Comparison of ENCODE assay signal across 8 cellular contexts in the genomic region with DNA sequence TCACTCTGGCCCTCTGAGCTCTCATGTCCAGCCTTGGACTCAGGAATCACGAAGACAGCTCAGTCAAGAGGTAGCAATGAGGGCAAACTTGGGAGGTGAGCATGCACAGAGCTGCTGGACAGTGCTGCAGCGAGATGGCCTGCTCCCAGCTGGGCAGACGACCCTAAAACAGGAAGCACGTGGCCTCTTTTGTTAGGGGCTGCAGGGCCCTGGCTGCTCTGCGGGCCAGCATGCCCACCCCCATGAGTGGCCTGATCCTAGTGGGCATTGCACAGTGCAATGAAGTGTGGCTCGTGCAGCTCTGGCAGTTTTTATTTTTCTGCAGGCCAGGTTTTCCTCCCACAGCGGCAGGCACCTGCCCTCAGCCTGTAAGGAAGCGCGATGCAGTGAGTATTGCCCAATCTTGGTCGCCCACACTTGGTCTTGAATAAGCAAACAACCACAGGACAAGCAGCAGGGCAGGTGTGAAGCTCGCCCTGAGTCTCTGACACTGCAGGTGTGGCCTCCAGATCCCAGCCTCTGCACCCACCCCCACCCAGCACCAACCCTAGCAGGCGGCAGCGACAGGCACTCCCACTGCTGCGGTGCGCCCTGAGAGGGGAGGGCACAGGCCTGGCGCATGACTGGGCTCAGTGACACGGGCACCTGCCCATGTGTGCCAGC.
A peak's percentile ranks its signal among the peaks of the same experiment; 100 is the strongest.
DNase-seq lines count a peak whose midpoint lies in the region; ATAC-seq and TF ChIP-seq lines count a peak whose summit lies in the region.

No MANE protein-coding gene starts in this region.

- no peak for TF ChIP-seq CTCF in type B pancreatic cell (conservative IDR thresholded peaks at IDR 0.05)
- no peak for TF ChIP-seq CTCF in vagina (IDR thresholded peaks at IDR 0.05)

- H3K36me3 ChIP-seq in iPS-15b (ENCODE audit: control insufficient read depth, insufficient read depth, low read length) (peaks cover 6% of the 10 kb centered on the region), vagina (no peaks in the 10 kb centered on the region)

- H3K27me3 Mint-ChIP-seq in IgD-negative memory B cell (peaks cover 3% of the 10 kb centered on the region), type B pancreatic cell (no peaks in the 10 kb centered on the region)

- H3K9ac ChIP-seq in iPS-15b (ENCODE audit: low read depth, low read length), result peak overlapping the region; percentile 71

- no peaks in the 10 kb centered on the region for H3K27me3 ChIP-seq in iPS-15b (ENCODE audit: control insufficient read depth, insufficient read depth, low read length)
- no peaks in the 10 kb centered on the region for H3K27me3 ChIP-seq in vagina

- peak; percentile 61 for DNase-seq in activated CD4-positive, alpha-beta T cell treated with anti-CD3 and anti-CD28 coated beads for 48 hours
- DNase-seq in type B pancreatic cell (ENCODE audit: extremely low spot score, unreplicated experiment), result no peak
- no peak for DNase-seq in vagina (ENCODE audit: extremely low spot score in 2 of 2)

- peaks cover 31% of the 10 kb centered on the region for H3K4me1 ChIP-seq in iPS-15b (ENCODE audit: control insufficient read depth, insufficient read depth, low read length)
- peaks cover 77% of the 10 kb centered on the region for H3K4me1 ChIP-seq in vagina

- ATAC-seq in GM18867 (IDR thresholded peaks at IDR 0.05; ENCODE audit: unreplicated experiment) (peak; percentile 69), HG03457 (IDR thresholded peaks at IDR 0.05; ENCODE audit: unreplicated experiment) (no peak), GM21390 (IDR thresholded peaks at IDR 0.05; ENCODE audit: unreplicated experiment) (no peak)

- H3K36me3 Mint-ChIP-seq in IgD-negative memory B cell, result peaks cover 8% of the 10 kb centered on the region
- no peaks in the 10 kb centered on the region for H3K36me3 Mint-ChIP-seq in type B pancreatic cell

- intact Hi-C loops in vagina (cut with DNase I), result no loop called here

- H3K9me3 Mint-ChIP-seq in IgD-negative memory B cell (no peaks in the 10 kb centered on the region), type B pancreatic cell (no peaks in the 10 kb centered on the region)

- H3K4me3 ChIP-seq in iPS-15b (ENCODE audit: low read depth, low read length) (no peak overlapping the region), vagina (no peak overlapping the region)

- H3K27ac ChIP-seq in vagina, result no peak overlapping the region

- H3K9me3 ChIP-seq in iPS-15b (ENCODE audit: control insufficient read depth, insufficient read depth, low read length) (no peaks in the 10 kb centered on the region), vagina (no peaks in the 10 kb centered on the region)

- peak overlapping the region in 3 of 4 donors; percentile 18 to 90 (median 83) for H3K4me3 Mint-ChIP-seq in IgD-negative memory B cell
- no peak overlapping the region for H3K4me3 Mint-ChIP-seq in type B pancreatic cell

- H3K4me1 Mint-ChIP-seq in IgD-negative memory B cell (peaks cover 65 to 85% (median 78%) of the 10 kb centered on the region in 3 donors), type B pancreatic cell (ENCODE audit: unreplicated experiment) (peaks cover 29% of the 10 kb centered on the region)

- no peak for TF ChIP-seq POLR2A in vagina (IDR thresholded peaks at IDR 0.05)

- H3K27ac Mint-ChIP-seq in IgD-negative memory B cell (peak overlapping the region; percentile 54 to 88 (median 74)), type B pancreatic cell (no peak overlapping the region)
